Comparison of ENCODE assay signal across 1 cellular context in the genomic region with DNA sequence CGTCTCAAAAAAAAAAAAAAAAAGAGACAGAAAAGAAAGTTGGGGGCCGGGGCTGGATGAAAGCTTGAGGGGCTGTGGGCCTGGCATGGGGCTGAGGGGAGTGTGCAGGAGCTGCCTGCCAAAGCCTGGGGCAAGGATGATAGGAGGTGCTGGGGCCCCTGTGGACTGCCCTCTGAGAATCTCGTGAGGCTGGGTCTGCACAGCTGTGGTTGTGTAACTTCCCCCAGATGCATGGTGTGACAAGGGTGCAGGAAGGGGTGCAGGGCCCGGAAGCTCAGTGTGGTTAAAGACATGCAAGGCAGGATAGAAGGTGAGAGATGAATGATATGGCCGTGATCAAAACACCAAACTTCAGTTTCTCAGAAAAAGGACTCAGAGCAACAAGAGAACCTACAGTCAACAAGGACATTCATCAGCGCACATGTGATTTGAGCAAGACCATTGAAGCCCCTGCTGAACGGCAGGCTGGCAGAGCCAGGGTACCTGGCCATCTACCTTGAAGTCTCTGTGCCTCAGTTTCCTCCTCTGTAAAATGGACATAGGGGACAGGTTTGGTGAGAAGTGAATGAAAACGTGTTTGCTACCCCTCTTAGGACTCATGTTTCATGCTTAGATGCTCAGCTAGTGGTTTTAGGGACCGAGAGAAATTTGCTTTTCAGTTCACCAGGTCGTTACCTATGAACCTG.
TF ChIP-seq lines count a peak whose summit lies in the region.

No MANE protein-coding gene starts in this region.

TF ChIP-seq in WTC11, 78 proteins besides CTCF, POLR2A, EP300 and RAD21 (continued from another document):
- no peak for TF ChIP-seq ZNF423 (CRISPR knock-in tag; IDR thresholded peaks at IDR 0.05)
- no peak for TF ChIP-seq ARID4B (CRISPR knock-in tag; IDR thresholded peaks at IDR 0.05; ENCODE audit: borderline replicate concordance)
- no peak for TF ChIP-seq OVOL2 (CRISPR knock-in tag; IDR thresholded peaks at IDR 0.05; ENCODE audit: borderline replicate concordance)
